In genomic region chrX:49071877-49072711, GRCh38 we compare ENCODE assay signal across 8 cellular contexts. TPM values are rescaled to one million over a fixed set of nuclear protein-coding genes. Genes with fewer than 3 reads are reported as not detected.
DNase-seq lines count a peak whose midpoint lies in the region; ATAC-seq and TF ChIP-seq lines count a peak whose summit lies in the region.

No MANE protein-coding gene starts in this region.

- no peaks in the 10 kb centered on the region for H3K36me3 ChIP-seq in neural progenitor cell

- ATAC-seq in HG03196 (IDR thresholded peaks at IDR 0.05; ENCODE audit: unreplicated experiment) (no peak), HG03442 (IDR thresholded peaks at IDR 0.05; ENCODE audit: unreplicated experiment) (no peak)

- no peak overlapping the region for H3K27ac ChIP-seq in neural progenitor cell

- no peaks in the 10 kb centered on the region for H3F3A ChIP-seq in neural progenitor cell (ENCODE audit: low read depth)

- H3K27me3 Mint-ChIP-seq in neural progenitor cell (ENCODE audit: insufficient read depth, low read depth): peaks cover 11% of the 10 kb centered on the region

- peak overlapping the region; percentile 88 for H3K4me2 ChIP-seq in neural progenitor cell

- no peak for TF ChIP-seq CTCF in AG09319 (IDR thresholded peaks at IDR 0.05; ENCODE audit: low read depth, low read length)
- no peak for TF ChIP-seq CTCF in WI38 (IDR thresholded peaks at IDR 0.05; ENCODE audit: low read depth, low read length)
- TF ChIP-seq CTCF in neural progenitor cell (IDR thresholded peaks at IDR 0.05): no peak

- peak overlapping the region; percentile 75 for H3K4me3 ChIP-seq in WI38 (ENCODE audit: low read depth, low read length)
- H3K4me3 ChIP-seq in neural progenitor cell: no peak overlapping the region

- peak overlapping the region; percentile 88 for H3K4me3 Mint-ChIP-seq in neural progenitor cell

- DNase-seq in AG09319 (ENCODE audit: extremely low read depth, low read depth) (peak; percentile 37), fibroblast of the conjunctiva (ENCODE audit: low read depth) (peak; percentile 64), neural progenitor cell (ENCODE audit: low spot score) (no peak), RPMI8226 (no peak), NCI-H2171 treated with DMSO at 0.1 percent for 48 hours (lab: John Stamatoyannopoulos, UW) (no peak)

- peaks cover 8% of the 10 kb centered on the region for H3K4me1 Mint-ChIP-seq in neural progenitor cell

- H3K36me3 Mint-ChIP-seq in neural progenitor cell: no peaks in the 10 kb centered on the region

- no peaks in the 10 kb centered on the region for H3K79me2 ChIP-seq in neural progenitor cell (ENCODE audit: low read depth)

- no peak overlapping the region for H3K9ac ChIP-seq in neural progenitor cell

- H2AFZ ChIP-seq in neural progenitor cell (replicated peaks): no peak overlapping the region

- H3K9me3 ChIP-seq in neural progenitor cell (ENCODE audit: low read depth): no peaks in the 10 kb centered on the region

- H3K27ac Mint-ChIP-seq in neural progenitor cell: no peak overlapping the region

- no peaks in the 10 kb centered on the region for H3K4me1 ChIP-seq in neural progenitor cell

- H3K27me3 ChIP-seq in neural progenitor cell: no peaks in the 10 kb centered on the region

- peaks cover 23% of the 10 kb centered on the region for H3K9me3 Mint-ChIP-seq in neural progenitor cell

- no peaks in the 10 kb centered on the region for H4K20me1 ChIP-seq in neural progenitor cell (ENCODE audit: low read depth)

RNA-seq across cellular contexts. Expression of gene PRAF2, which starts 1.7 kb away (rescaled TPM):
- 0.30 and 11.0 TPM in 2 replicates for total RNA-seq in neural progenitor cell (ENCODE audit: low replicate concordance)

RNA-seq across cellular contexts. Expression of gene WDR45, which starts 7.6 kb away (rescaled TPM):
- total RNA-seq in neural progenitor cell (ENCODE audit: low replicate concordance): 19.7 and 22.2 TPM in 2 replicates

RNA-seq across cellular contexts. Expression of gene CCDC120, which starts 13.3 kb away (rescaled TPM):
- total RNA-seq in neural progenitor cell (ENCODE audit: low replicate concordance): 1.1 and 3.1 TPM in 2 replicates

RNA-seq across cellular contexts. Expression of gene TFE3, which starts 28.9 kb away (rescaled TPM):
- total RNA-seq in neural progenitor cell (ENCODE audit: low replicate concordance): 7.9 and 25.6 TPM in 2 replicates

RNA-seq across cellular contexts. Expression of gene GPKOW, which starts 51.4 kb away (rescaled TPM):
- 11.2 and 20.6 TPM in 2 replicates for total RNA-seq in neural progenitor cell (ENCODE audit: low replicate concordance)

Comparison
In these comparisons a context has a peak if more than half of its experiments do, and no peak if none do; other contexts are left out.
1. DNase-seq: peak in AG09319 (single experiment) and fibroblast of the conjunctiva (single experiment); none in neural progenitor cell (single experiment), RPMI8226 (single experiment) and NCI-H2171 treated with DMSO at 0.1 percent for 48 hours (single experiment).